In the genomic region with DNA sequence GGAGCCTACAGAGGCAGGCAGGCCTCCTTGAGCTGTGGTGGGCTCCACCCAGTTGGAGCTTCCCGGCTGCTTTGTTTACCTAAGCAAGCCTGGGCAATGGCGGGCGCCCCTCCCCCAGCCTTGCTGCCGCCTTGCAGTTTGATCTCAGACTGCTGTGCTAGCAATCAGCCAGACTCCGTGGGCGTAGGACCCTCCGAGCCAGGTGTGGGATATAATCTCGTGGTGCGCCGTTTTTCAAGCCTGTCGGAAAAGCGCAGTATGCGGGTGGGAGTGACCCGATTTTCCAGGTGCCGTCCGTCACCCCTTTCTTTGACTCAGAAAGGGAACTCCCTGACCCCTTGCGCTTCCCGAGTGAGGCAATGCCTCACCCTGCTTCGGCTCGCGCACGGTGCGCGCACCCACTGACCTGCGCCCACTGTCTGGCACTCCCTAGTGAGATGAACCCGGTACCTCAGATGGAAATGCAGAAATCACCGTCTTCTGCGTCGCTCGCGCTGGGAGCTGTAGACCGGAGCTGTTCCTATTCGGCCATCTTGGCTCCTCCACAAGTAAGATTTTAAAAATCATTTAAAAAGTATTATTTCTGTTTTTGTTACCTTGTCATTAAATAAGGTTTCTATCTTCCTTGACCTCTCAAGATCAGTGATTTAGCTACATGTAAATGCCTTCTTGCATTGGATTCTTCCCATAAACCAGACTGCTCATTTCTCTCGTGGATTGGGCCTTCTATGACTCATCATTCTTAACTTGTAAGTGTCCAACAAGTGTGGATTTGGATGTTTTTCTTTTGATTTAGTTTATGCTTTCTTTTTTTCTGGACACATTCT, we compare ENCODE assay signal across 1 cellular context.
TF ChIP-seq lines count a peak whose summit lies in the region.

No MANE protein-coding gene starts in this region.

TF ChIP-seq in SK-N-SH treated with all-trans-retinoic acid at 6 μM for 48 hours, 23 proteins besides CTCF, POLR2A, EP300 and RAD21:
- TF ChIP-seq BACH2 (CRISPR knock-in tag; IDR thresholded peaks at IDR 0.05; ENCODE audit: borderline replicate concordance), result peak; percentile 58; the same call in 1 of the 2 replicates
TF ChIP-seq in SK-N-SH treated with all-trans-retinoic acid at 6 μM for 48 hours: peak in this region for 1; not testable (repeated sequence) for 22.
